ENCODE assay signal across 1 cellular context in genomic region chr17:80688994-80689635, GRCh38.
TF ChIP-seq lines count a peak whose summit lies in the region.

No MANE protein-coding gene starts in this region.

TF ChIP-seq in K562, 482 proteins besides CTCF, POLR2A, EP300 and RAD21 (continued from another document and continues in another):
- TF ChIP-seq, protein P1, sequence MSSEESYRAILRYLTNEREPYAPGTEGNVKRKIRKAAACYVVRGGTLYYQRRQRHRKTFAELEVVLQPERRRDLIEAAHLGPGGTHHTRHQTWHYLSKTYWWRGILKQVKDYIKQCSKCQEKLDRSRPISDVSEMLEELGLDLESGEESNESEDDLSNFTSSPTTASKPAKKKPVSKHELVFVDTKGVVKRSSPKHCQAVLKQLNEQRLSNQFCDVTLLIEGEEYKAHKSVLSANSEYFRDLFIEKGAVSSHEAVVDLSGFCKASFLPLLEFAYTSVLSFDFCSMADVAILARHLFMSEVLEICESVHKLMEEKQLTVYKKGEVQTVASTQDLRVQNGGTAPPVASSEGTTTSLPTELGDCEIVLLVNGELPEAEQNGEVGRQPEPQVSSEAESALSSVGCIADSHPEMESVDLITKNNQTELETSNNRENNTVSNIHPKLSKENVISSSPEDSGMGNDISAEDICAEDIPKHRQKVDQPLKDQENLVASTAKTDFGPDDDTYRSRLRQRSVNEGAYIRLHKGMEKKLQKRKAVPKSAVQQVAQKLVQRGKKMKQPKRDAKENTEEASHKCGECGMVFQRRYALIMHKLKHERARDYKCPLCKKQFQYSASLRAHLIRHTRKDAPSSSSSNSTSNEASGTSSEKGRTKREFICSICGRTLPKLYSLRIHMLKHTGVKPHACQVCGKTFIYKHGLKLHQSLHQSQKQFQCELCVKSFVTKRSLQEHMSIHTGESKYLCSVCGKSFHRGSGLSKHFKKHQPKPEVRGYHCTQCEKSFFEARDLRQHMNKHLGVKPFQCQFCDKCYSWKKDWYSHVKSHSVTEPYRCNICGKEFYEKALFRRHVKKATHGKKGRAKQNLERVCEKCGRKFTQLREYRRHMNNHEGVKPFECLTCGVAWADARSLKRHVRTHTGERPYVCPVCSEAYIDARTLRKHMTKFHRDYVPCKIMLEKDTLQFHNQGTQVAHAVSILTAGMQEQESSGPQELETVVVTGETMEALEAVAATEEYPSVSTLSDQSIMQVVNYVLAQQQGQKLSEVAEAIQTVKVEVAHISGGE (CRISPR knock-in tag; IDR thresholded peaks at IDR 0.05) = peak in 1 of 3 experiments; percentile 61; a peak in 2 of 6 replicates
- TF ChIP-seq PRDM10 (IDR thresholded peaks at IDR 0.05; ENCODE audit: partially characterized antibody) = peak; percentile 93
- TF ChIP-seq JUNB (CRISPR knock-in tag; conservative IDR thresholded peaks at IDR 0.05) = no peak
- no peak for TF ChIP-seq TAF9B (IDR thresholded peaks at IDR 0.05; ENCODE audit: partially characterized antibody)
- TF ChIP-seq PRMT5 (CRISPR knock-in tag; IDR thresholded peaks at IDR 0.05) = no peak
- TF ChIP-seq ADNP (tag; IDR thresholded peaks at IDR 0.05) = no peak
- TF ChIP-seq GATA2 (CRISPR knock-in tag; IDR thresholded peaks at IDR 0.05) = peak; percentile 95
- TF ChIP-seq, protein P2, sequence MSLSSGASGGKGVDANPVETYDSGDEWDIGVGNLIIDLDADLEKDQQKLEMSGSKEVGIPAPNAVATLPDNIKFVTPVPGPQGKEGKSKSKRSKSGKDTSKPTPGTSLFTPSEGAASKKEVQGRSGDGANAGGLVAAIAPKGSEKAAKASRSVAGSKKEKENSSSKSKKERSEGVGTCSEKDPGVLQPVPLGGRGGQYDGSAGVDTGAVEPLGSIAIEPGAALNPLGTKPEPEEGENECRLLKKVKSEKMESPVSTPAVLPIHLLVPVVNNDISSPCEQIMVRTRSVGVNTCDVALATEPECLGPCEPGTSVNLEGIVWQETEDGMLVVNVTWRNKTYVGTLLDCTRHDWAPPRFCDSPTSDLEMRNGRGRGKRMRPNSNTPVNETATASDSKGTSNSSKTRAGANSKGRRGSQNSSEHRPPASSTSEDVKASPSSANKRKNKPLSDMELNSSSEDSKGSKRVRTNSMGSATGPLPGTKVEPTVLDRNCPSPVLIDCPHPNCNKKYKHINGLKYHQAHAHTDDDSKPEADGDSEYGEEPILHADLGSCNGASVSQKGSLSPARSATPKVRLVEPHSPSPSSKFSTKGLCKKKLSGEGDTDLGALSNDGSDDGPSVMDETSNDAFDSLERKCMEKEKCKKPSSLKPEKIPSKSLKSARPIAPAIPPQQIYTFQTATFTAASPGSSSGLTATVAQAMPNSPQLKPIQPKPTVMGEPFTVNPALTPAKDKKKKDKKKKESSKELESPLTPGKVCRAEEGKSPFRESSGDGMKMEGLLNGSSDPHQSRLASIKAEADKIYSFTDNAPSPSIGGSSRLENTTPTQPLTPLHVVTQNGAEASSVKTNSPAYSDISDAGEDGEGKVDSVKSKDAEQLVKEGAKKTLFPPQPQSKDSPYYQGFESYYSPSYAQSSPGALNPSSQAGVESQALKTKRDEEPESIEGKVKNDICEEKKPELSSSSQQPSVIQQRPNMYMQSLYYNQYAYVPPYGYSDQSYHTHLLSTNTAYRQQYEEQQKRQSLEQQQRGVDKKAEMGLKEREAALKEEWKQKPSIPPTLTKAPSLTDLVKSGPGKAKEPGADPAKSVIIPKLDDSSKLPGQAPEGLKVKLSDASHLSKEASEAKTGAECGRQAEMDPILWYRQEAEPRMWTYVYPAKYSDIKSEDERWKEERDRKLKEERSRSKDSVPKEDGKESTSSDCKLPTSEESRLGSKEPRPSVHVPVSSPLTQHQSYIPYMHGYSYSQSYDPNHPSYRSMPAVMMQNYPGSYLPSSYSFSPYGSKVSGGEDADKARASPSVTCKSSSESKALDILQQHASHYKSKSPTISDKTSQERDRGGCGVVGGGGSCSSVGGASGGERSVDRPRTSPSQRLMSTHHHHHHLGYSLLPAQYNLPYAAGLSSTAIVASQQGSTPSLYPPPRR (CRISPR knock-in tag; IDR thresholded peaks at IDR 0.05; ENCODE audit: borderline replicate concordance) = no peak
- no peak for TF ChIP-seq ZNF740 (CRISPR knock-in tag; IDR thresholded peaks at IDR 0.05)
- no peak for TF ChIP-seq ZNF740 (tag; IDR thresholded peaks at IDR 0.05)
- TF ChIP-seq RNF2 (IDR thresholded peaks at IDR 0.05) = peak; percentile 82; the same call in 1 of the 2 replicates
- TF ChIP-seq U2AF1 (optimal IDR thresholded peaks at IDR 0.05; ENCODE audit: low read depth, low read length) = no peak
- TF ChIP-seq SIX5 (IDR thresholded peaks at IDR 0.05; ENCODE audit: borderline replicate concordance in 1 of 2, insufficient read depth in 1 of 2, low read depth in 1 of 2, low read length in 2 of 2) = no peak
- TF ChIP-seq TCF15 (CRISPR knock-in tag; IDR thresholded peaks at IDR 0.05) = no peak
- TF ChIP-seq ZNF780A (CRISPR knock-in tag; IDR thresholded peaks at IDR 0.05) = no peak
- TF ChIP-seq ESRRA (IDR thresholded peaks at IDR 0.05; ENCODE audit: borderline replicate concordance, low read depth) = peak; percentile 44; the same call in 1 of the 2 replicates
- TF ChIP-seq ILK (tag; IDR thresholded peaks at IDR 0.05; ENCODE audit: borderline replicate concordance, low read depth) = no peak
- TF ChIP-seq, protein P3, sequence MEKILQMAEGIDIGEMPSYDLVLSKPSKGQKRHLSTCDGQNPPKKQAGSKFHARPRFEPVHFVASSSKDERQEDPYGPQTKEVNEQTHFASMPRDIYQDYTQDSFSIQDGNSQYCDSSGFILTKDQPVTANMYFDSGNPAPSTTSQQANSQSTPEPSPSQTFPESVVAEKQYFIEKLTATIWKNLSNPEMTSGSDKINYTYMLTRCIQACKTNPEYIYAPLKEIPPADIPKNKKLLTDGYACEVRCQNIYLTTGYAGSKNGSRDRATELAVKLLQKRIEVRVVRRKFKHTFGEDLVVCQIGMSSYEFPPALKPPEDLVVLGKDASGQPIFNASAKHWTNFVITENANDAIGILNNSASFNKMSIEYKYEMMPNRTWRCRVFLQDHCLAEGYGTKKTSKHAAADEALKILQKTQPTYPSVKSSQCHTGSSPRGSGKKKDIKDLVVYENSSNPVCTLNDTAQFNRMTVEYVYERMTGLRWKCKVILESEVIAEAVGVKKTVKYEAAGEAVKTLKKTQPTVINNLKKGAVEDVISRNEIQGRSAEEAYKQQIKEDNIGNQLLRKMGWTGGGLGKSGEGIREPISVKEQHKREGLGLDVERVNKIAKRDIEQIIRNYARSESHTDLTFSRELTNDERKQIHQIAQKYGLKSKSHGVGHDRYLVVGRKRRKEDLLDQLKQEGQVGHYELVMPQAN (IDR thresholded peaks at IDR 0.05; ENCODE audit: borderline replicate concordance) = no peak
- no peak for TF ChIP-seq CHCHD3 (CRISPR knock-in tag; IDR thresholded peaks at IDR 0.05)
- 0 out of 2 replicates have a peak, but pooled peaks have one; percentile 28 for TF ChIP-seq TOE1 (IDR thresholded peaks at IDR 0.05; ENCODE audit: borderline replicate concordance)
- no peak for TF ChIP-seq TOE1 (CRISPR knock-in tag; IDR thresholded peaks at IDR 0.05; ENCODE audit: borderline replicate concordance, low read depth)
- TF ChIP-seq, protein P4, sequence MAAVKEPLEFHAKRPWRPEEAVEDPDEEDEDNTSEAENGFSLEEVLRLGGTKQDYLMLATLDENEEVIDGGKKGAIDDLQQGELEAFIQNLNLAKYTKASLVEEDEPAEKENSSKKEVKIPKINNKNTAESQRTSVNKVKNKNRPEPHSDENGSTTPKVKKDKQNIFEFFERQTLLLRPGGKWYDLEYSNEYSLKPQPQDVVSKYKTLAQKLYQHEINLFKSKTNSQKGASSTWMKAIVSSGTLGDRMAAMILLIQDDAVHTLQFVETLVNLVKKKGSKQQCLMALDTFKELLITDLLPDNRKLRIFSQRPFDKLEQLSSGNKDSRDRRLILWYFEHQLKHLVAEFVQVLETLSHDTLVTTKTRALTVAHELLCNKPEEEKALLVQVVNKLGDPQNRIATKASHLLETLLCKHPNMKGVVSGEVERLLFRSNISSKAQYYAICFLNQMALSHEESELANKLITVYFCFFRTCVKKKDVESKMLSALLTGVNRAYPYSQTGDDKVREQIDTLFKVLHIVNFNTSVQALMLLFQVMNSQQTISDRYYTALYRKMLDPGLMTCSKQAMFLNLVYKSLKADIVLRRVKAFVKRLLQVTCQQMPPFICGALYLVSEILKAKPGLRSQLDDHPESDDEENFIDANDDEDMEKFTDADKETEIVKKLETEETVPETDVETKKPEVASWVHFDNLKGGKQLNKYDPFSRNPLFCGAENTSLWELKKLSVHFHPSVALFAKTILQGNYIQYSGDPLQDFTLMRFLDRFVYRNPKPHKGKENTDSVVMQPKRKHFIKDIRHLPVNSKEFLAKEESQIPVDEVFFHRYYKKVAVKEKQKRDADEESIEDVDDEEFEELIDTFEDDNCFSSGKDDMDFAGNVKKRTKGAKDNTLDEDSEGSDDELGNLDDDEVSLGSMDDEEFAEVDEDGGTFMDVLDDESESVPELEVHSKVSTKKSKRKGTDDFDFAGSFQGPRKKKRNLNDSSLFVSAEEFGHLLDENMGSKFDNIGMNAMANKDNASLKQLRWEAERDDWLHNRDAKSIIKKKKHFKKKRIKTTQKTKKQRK (IDR thresholded peaks at IDR 0.05; ENCODE audit: borderline replicate concordance, low read depth, low read length) = no peak
- no peak for TF ChIP-seq SREBF1 (IDR thresholded peaks at IDR 0.05; ENCODE audit: borderline replicate concordance, low read depth, low read length)
- no peak for TF ChIP-seq NCOA6 (IDR thresholded peaks at IDR 0.05)
- TF ChIP-seq THRB (CRISPR knock-in tag; conservative IDR thresholded peaks at IDR 0.05) = no peak
- no peak for TF ChIP-seq ZNF224 (CRISPR knock-in tag; IDR thresholded peaks at IDR 0.05)
- no peak for TF ChIP-seq ZBTB2 (IDR thresholded peaks at IDR 0.05)
- TF ChIP-seq NR3C1 (CRISPR knock-in tag; IDR thresholded peaks at IDR 0.05) = no peak
- TF ChIP-seq LCOR (CRISPR knock-in tag; IDR thresholded peaks at IDR 0.05) = no peak
- TF ChIP-seq, protein P5, sequence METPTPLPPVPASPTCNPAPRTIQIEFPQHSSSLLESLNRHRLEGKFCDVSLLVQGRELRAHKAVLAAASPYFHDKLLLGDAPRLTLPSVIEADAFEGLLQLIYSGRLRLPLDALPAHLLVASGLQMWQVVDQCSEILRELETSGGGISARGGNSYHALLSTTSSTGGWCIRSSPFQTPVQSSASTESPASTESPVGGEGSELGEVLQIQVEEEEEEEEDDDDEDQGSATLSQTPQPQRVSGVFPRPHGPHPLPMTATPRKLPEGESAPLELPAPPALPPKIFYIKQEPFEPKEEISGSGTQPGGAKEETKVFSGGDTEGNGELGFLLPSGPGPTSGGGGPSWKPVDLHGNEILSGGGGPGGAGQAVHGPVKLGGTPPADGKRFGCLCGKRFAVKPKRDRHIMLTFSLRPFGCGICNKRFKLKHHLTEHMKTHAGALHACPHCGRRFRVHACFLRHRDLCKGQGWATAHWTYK (CRISPR knock-in tag; IDR thresholded peaks at IDR 0.05) = no peak
- no peak for TF ChIP-seq BCL6 (CRISPR knock-in tag; IDR thresholded peaks at IDR 0.05)
